Comparison of ENCODE assay signal across 1 cellular context in genomic region chr12:2641761-2642160, GRCh38.
TF ChIP-seq lines count a peak whose summit lies in the region.

No MANE protein-coding gene starts in this region.

TF ChIP-seq in IMR-90, 13 proteins besides CTCF, POLR2A, EP300 and RAD21 (continued from another document):
- TF ChIP-seq ELK1 (IDR thresholded peaks at IDR 0.05; ENCODE audit: borderline replicate concordance, low read depth, low read length) (no peak), MAFK (IDR thresholded peaks at IDR 0.05; ENCODE audit: low read depth, low read length) (no peak), MXI1 (IDR thresholded peaks at IDR 0.05; ENCODE audit: borderline replicate concordance, low read depth, low read length) (no peak), SMC3 (IDR thresholded peaks at IDR 0.05; ENCODE audit: low read depth, low read length) (no peak)
- TF ChIP-seq, protein P1, sequence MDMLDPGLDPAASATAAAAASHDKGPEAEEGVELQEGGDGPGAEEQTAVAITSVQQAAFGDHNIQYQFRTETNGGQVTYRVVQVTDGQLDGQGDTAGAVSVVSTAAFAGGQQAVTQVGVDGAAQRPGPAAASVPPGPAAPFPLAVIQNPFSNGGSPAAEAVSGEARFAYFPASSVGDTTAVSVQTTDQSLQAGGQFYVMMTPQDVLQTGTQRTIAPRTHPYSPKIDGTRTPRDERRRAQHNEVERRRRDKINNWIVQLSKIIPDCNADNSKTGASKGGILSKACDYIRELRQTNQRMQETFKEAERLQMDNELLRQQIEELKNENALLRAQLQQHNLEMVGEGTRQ (IDR thresholded peaks at IDR 0.05; ENCODE audit: low read depth, low read length) = no peak
